In genomic region chr3:155741081-155741480, GRCh38 we compare ENCODE assay signal across 22 cellular contexts. TPM values are rescaled to one million over a fixed set of nuclear protein-coding genes. Genes with fewer than 3 reads are reported as not detected.
"Had no signal": no experiment of that assay in that cellular context is flagged by ENCODE, and none has a peak within 500 bp of the region (broad histone marks: within the 10 kb centered on the region; RNA-seq: fewer than 3 reads in every experiment).

No MANE protein-coding gene starts in this region.

- H3K36me3 Mint-ChIP-seq: activated naive CD8-positive, alpha-beta T cell; WTC11 had no signal

- H3K9me3 Mint-ChIP-seq: activated T-cell treated with anti-CD3 and anti-CD28 coated beads, Interleukin-2, amount 50 U/mL, for 4 hours; activated T-helper 2 cell treated with anti-CD3 and anti-CD28 coated beads, Interferon-gamma antibody, Interleukin-2, Interleukin-4, amounts not matched to agents 10 μg/mL and 5 μg/mL and 100 μg/mL, durations not matched to agents 14 hours and 24 hours and 36 hours; central memory CD8-positive, alpha-beta T cell; WTC11 had no signal

- DNase-seq: activated CD4-positive, alpha-beta T cell treated with anti-CD3 and anti-CD28 coated beads, Interleukin-2, amount 50 U/mL, for 4 hours; activated CD8-positive, alpha-beta memory T cell treated with anti-CD3 and anti-CD28 coated beads, Interleukin-2, amount 50 U/mL, for 48 hours; activated naive CD4-positive, alpha-beta T cell; activated T-cell treated with anti-CD3 and anti-CD28 coated beads, Interleukin-2, amount 50 U/mL, for 4 hours; adrenal gland; dorsolateral prefrontal cortex; mesenchymal stem cell; pancreas; sigmoid colon; stimulated activated CD4-positive, alpha-beta T cell treated with anti-CD3 and anti-CD28 coated beads, Interleukin-4, amount 100 ng/mL, for 1 hour; stimulated activated naive CD4-positive, alpha-beta T cell treated with Interleukin-2 at 50 U/mL for 16 hours; T-helper 1 cell had no signal

- H3K27ac ChIP-seq: adrenal gland, ascending aorta, breast epithelium, dorsolateral prefrontal cortex, epithelial cell of prostate, gastroesophageal sphincter, pancreas, sigmoid colon had no signal

- H3K27me3 ChIP-seq: ascending aorta, breast epithelium, dorsolateral prefrontal cortex, pancreas had no signal

- H3K4me3 ChIP-seq: adrenal gland, ascending aorta, breast epithelium, dorsolateral prefrontal cortex, gastroesophageal sphincter, pancreas, sigmoid colon had no signal

- H3K4me3 Mint-ChIP-seq: activated naive CD8-positive, alpha-beta T cell; activated T-cell treated with anti-CD3 and anti-CD28 coated beads, Interleukin-2, amount 50 U/mL, for 4 hours; central memory CD8-positive, alpha-beta T cell; WTC11 had no signal

- H3K27ac Mint-ChIP-seq: activated naive CD8-positive, alpha-beta T cell; activated T-helper 2 cell treated with anti-CD3 and anti-CD28 coated beads, Interferon-gamma antibody, Interleukin-2, Interleukin-4, amounts not matched to agents 10 μg/mL and 5 μg/mL and 100 μg/mL, durations not matched to agents 14 hours and 24 hours and 36 hours; WTC11 had no signal

- H3K36me3 ChIP-seq: adrenal gland, ascending aorta, breast epithelium, gastroesophageal sphincter, pancreas, sigmoid colon had no signal

- FAIRE-seq: colon, pancreas, TTC549 had no signal

- H3K4me1 ChIP-seq: breast epithelium had no signal

- H3K9me3 ChIP-seq: adrenal gland, ascending aorta, breast epithelium, gastroesophageal sphincter, pancreas, sigmoid colon had no signal

- ATAC-seq: activated T-cell treated with anti-CD3 and anti-CD28 coated beads, Interleukin-2, amount 50 U/mL, for 4 hours; gastroesophageal sphincter; pancreas; WTC11 had no signal

RNA-seq across cellular contexts. Expression of gene PLCH1, which starts 3.8 kb away (rescaled TPM):
- total RNA-seq: ascending aorta had no signal
